8 cellular contexts compared by ENCODE assay signal in genomic region chr5:66144074-66144798, GRCh38. TPM values are rescaled to one million over a fixed set of nuclear protein-coding genes. Genes with fewer than 3 reads are reported as not detected.
DNase-seq lines count a peak whose midpoint lies in the region; ATAC-seq, FAIRE-seq and TF ChIP-seq lines count a peak whose summit lies in the region.

Gene SREK1 (plus strand): TSS chr5:66144300. CDS start chr5:66144377, 77 bp downstream.

- WGBS in H1 (ENCODE audit: extremely low coverage in 1 of 2, insufficient coverage in 1 of 2, insufficient read length in 1 of 2, insufficient replicate concordance in 2 of 2, low coverage in 1 of 2, low lambda C conversion rate in 2 of 2, missing lambda C conversion rate in 1 of 2), 2 experiments = 1% methylated on average over 46 of the region's 83 CpGs; no CpG with 5 or more reads in 1 of the 2 experiments
- under 1% methylated on average over 82 of the region's 83 CpGs for WGBS in mesenchymal stem cell

- H3K79me1 ChIP-seq in H1 (ENCODE audit: low read depth, low read length) (no peaks in the 10 kb centered on the region), mesenchymal stem cell (replicated peaks; ENCODE audit: low read length, poor library complexity, severe bottlenecking) (no peaks in the 10 kb centered on the region)

- H2BK5ac ChIP-seq in H1 (ENCODE audit: low read depth, low read length) (peak within 1 kb of the TSS; percentile 89), mesenchymal stem cell (ENCODE audit: low read depth, low read length, poor library complexity, severe bottlenecking) (peak within 1 kb of the TSS; percentile 95)

- H3K23ac ChIP-seq in H1 (ENCODE audit: insufficient read length) (no peak within 1 kb of the TSS), mesenchymal stem cell (ENCODE audit: low read length in 2 of 2) (peak within 1 kb of the TSS in 1 of 2 experiments; percentile 94)

- no peaks in the 10 kb centered on the region for H4K20me1 ChIP-seq in H1 (replicated peaks in 1 of 2; ENCODE audit: control insufficient read depth in 1 of 2, insufficient read depth in 2 of 2, low read length in 2 of 2)

- H3K4ac ChIP-seq in H1 (replicated peaks; ENCODE audit: insufficient read length, low read depth, low read length) = peak within 1 kb of the TSS; percentile 89
- H3K4ac ChIP-seq in mesenchymal stem cell (ENCODE audit: low read depth in 1 of 2, low read length in 2 of 2) = peak within 1 kb of the TSS; percentile 91 to 96

- peak within 1 kb of the TSS; percentile 97 for H3K4me3 Mint-ChIP-seq in activated CD8-positive, alpha-beta memory T cell treated with anti-CD3 and anti-CD28 coated beads, Interleukin-2, amount 10 ng/mL, durations not matched to agents 7 days and 5 days

- H2AK5ac ChIP-seq in H1 (ENCODE audit: low read depth, low read length) (no peak within 1 kb of the TSS; the same call in 1 of the 2 replicates), mesenchymal stem cell (ENCODE audit: low read length, severe bottlenecking) (peak within 1 kb of the TSS; percentile 30)

- H4K8ac ChIP-seq in H1 (ENCODE audit: extremely low read depth, insufficient read depth, low read length) = peak within 1 kb of the TSS; percentile 98
- H4K8ac ChIP-seq in mesenchymal stem cell (ENCODE audit: low read length) = peak within 1 kb of the TSS; percentile 94

- H3K36me3 Mint-ChIP-seq in activated CD8-positive, alpha-beta memory T cell treated with anti-CD3 and anti-CD28 coated beads, Interleukin-2, amount 10 ng/mL, durations not matched to agents 7 days and 5 days = peaks cover 11% of the 10 kb centered on the region

- H2BK12ac ChIP-seq in H1 (ENCODE audit: low read depth, low read length) = no peak within 1 kb of the TSS
- H2BK12ac ChIP-seq in mesenchymal stem cell (ENCODE audit: low read length in 2 of 2) = peak within 1 kb of the TSS in 1 of 2 experiments; percentile 42

- no peaks in the 10 kb centered on the region for H3K27me3 ChIP-seq in NT2/D1 (ENCODE audit: insufficient read depth, insufficient read length)
- no peaks in the 10 kb centered on the region for H3K27me3 ChIP-seq in H1 (replicated peaks in 1 of 4; ENCODE audit: control insufficient read depth in 3 of 4, extremely low read depth in 1 of 4, insufficient read depth in 3 of 4, low read length in 3 of 4)
- no peaks in the 10 kb centered on the region for H3K27me3 ChIP-seq in mesenchymal stem cell (ENCODE audit: control insufficient read depth in 1 of 2, insufficient read depth in 1 of 2, low read length in 2 of 2)

- DNase-seq in COR-L47 (lab: John Stamatoyannopoulos, UW) = peak; percentile 93
- DNase-seq in HTR-8/SVneo (ENCODE audit: insufficient read length, low spot score) = peak; percentile 93
- peak; percentile 85 for DNase-seq in NT2/D1 (ENCODE audit: low read depth, low spot score)
- peak; percentile 92 for DNase-seq in activated CD8-positive, alpha-beta memory T cell treated with anti-CD3 and anti-CD28 coated beads, Interleukin-2, amount 10 ng/mL, durations not matched to agents 7 days and 5 days
- DNase-seq in H1 (ENCODE audit: low read depth in 1 of 2, low spot score in 2 of 2) = peak; percentile 65 to 91
- peak; percentile 95 for DNase-seq in mesenchymal stem cell
- DNase-seq in stimulated activated CD8-positive, alpha-beta memory T cell treated with anti-CD3 and anti-CD28 coated beads, Interleukin-12 subunit alpha, Interleukin-12 subunit beta, amount 100 ng/mL, for 24 hours (ENCODE audit: extremely low read depth) = peak; percentile 79

- no peak within 1 kb of the TSS for H2BK20ac ChIP-seq in H1 (ENCODE audit: low read length)

- FAIRE-seq in HTR-8/SVneo (lab: Jason Lieb, UNC) (peak; percentile 51), H1 (lab: Jason Lieb, UNC) (no peak)

- peak within 1 kb of the TSS; percentile 81 for H3K4me3 ChIP-seq in NT2/D1 (ENCODE audit: insufficient read length, low read depth)
- peak within 1 kb of the TSS; percentile 72 to 99 (median 96) for H3K4me3 ChIP-seq in H1 (ENCODE audit: extremely low read depth in 1 of 4, insufficient read depth in 2 of 4, low read depth in 3 of 4, low read length in 4 of 4)
- peak within 1 kb of the TSS; percentile 88 to 89 for H3K4me3 ChIP-seq in mesenchymal stem cell (ENCODE audit: insufficient read depth in 1 of 2, low read depth in 1 of 2, low read length in 2 of 2)

- CTCF ChIA-PET in activated CD8-positive, alpha-beta memory T cell treated with anti-CD3 and anti-CD28 coated beads, Interleukin-2, amount 10 ng/mL, durations not matched to agents 7 days and 5 days (lab: Charles Lee) = interaction anchor here (0.9 to 1.5 kb wide), 5 partner anchors 27 to 382 kb away, joined by 3 to 9 read pairs (median 3); no protein-coding TSS in a partner anchor
- CTCF ChIA-PET in H1 (lab: Charles Lee; ENCODE audit: partially characterized antibody) = no interaction called here

- H3K27ac ChIP-seq in H1 (ENCODE audit: low read depth, low read length) (peak within 1 kb of the TSS; percentile 99), mesenchymal stem cell (ENCODE audit: low read length, poor library complexity, severe bottlenecking) (peak within 1 kb of the TSS; percentile 96)

- TF ChIP-seq CTCF in H1 (IDR thresholded peaks at IDR 0.05; ENCODE audit: control extremely low read depth in 1 of 3, insufficient read depth in 1 of 3, low read depth in 1 of 3, low read length in 3 of 3) = no peak

- ATAC-seq in GM21381 (IDR thresholded peaks at IDR 0.05; ENCODE audit: unreplicated experiment) = peak; percentile 87
- peak; percentile 91 for ATAC-seq in activated CD8-positive, alpha-beta memory T cell treated with anti-CD3 and anti-CD28 coated beads, Interleukin-2, amount 10 ng/mL, durations not matched to agents 7 days and 5 days

- H4K5ac ChIP-seq in H1 (ENCODE audit: insufficient read length, low read depth, low read length) = peak within 1 kb of the TSS; percentile 87

- no peak for TF ChIP-seq RAD21 in H1 (IDR thresholded peaks at IDR 0.05 in 1 of 2, conservative IDR thresholded peaks at IDR 0.05 in 1 of 2; ENCODE audit: low read depth in 2 of 2, low read length in 2 of 2)

- no peaks in the 10 kb centered on the region for H3K27me3 Mint-ChIP-seq in activated CD8-positive, alpha-beta memory T cell treated with anti-CD3 and anti-CD28 coated beads, Interleukin-2, amount 10 ng/mL, durations not matched to agents 7 days and 5 days

- peak within 1 kb of the TSS; percentile 97 for H3K56ac ChIP-seq in H1 (replicated peaks; ENCODE audit: insufficient read length, low read depth, low read length)

- H3K18ac ChIP-seq in H1 (ENCODE audit: extremely low read depth, low read length) (peak within 1 kb of the TSS; percentile 95), mesenchymal stem cell (ENCODE audit: low read depth in 1 of 2, low read length in 2 of 2) (peak within 1 kb of the TSS; percentile 96)

- H3K14ac ChIP-seq in H1 (ENCODE audit: insufficient read length) (no peak within 1 kb of the TSS), mesenchymal stem cell (ENCODE audit: low read length in 2 of 2) (peak within 1 kb of the TSS in 1 of 2 experiments; percentile 90)

- H3K36me3 ChIP-seq in NT2/D1 (ENCODE audit: insufficient read depth, insufficient read length, low read length) = no peaks in the 10 kb centered on the region
- H3K36me3 ChIP-seq in H1 (ENCODE audit: control insufficient read depth in 2 of 4, insufficient read depth in 4 of 4, low read length in 3 of 4) = no peaks in the 10 kb centered on the region; a peak in 1 of 8 replicates
- no peaks in the 10 kb centered on the region for H3K36me3 ChIP-seq in mesenchymal stem cell (ENCODE audit: control insufficient read depth in 1 of 2, insufficient read depth in 2 of 2, low read depth in 1 of 2, low read length in 2 of 2)

- H3K9ac ChIP-seq in NT2/D1 (ENCODE audit: insufficient read length, low read depth) = peak within 1 kb of the TSS; percentile 97
- peak within 1 kb of the TSS; percentile 93 to 99 (median 99) for H3K9ac ChIP-seq in H1 (replicated peaks in 1 of 4; ENCODE audit: extremely low read depth in 1 of 4, low read depth in 3 of 4, low read length in 3 of 4)
- H3K9ac ChIP-seq in mesenchymal stem cell (ENCODE audit: low read length) = peak within 1 kb of the TSS; percentile 96

- peak in 1 of 2 experiments; percentile 45; a peak in 1 of 3 replicates for TF ChIP-seq EP300 in H1 (IDR thresholded peaks at IDR 0.05; ENCODE audit: borderline replicate concordance in 1 of 2, low read depth in 2 of 2, low read length in 2 of 2)

- peak within 1 kb of the TSS; percentile 100 for H3K27ac Mint-ChIP-seq in activated CD8-positive, alpha-beta memory T cell treated with anti-CD3 and anti-CD28 coated beads, Interleukin-2, amount 10 ng/mL, durations not matched to agents 7 days and 5 days

- H2BK15ac ChIP-seq in H1 (ENCODE audit: low read length) (0 out of 2 replicates have a peak within 1 kb of the TSS, but pooled peaks have one; percentile 51), mesenchymal stem cell (ENCODE audit: low read depth, poor library complexity, severe bottlenecking) (peak within 1 kb of the TSS; percentile 65)

- no peaks in the 10 kb centered on the region for H3K9me3 Mint-ChIP-seq in activated CD8-positive, alpha-beta memory T cell treated with anti-CD3 and anti-CD28 coated beads, Interleukin-2, amount 10 ng/mL, durations not matched to agents 7 days and 5 days (ENCODE audit: low read depth)

- peak within 1 kb of the TSS; percentile 77 to 98 for H3K4me2 ChIP-seq in H1 (ENCODE audit: insufficient read depth in 1 of 2, low read depth in 2 of 2, low read length in 2 of 2)
- H3K4me2 ChIP-seq in mesenchymal stem cell (ENCODE audit: low read length, poor library complexity, severe bottlenecking) = peak within 1 kb of the TSS; percentile 64

- H2BK120ac ChIP-seq in H1 (replicated peaks; ENCODE audit: low read depth, low read length) (peak within 1 kb of the TSS; percentile 51), mesenchymal stem cell (ENCODE audit: low read depth, low read length) (peak within 1 kb of the TSS; percentile 66)

- no peaks in the 10 kb centered on the region for H3K9me3 ChIP-seq in NT2/D1 (ENCODE audit: insufficient read depth, low read length)
- H3K9me3 ChIP-seq in H1 (ENCODE audit: insufficient read depth in 2 of 2, low read depth in 1 of 2, low read length in 1 of 2) = no peaks in the 10 kb centered on the region
- H3K9me3 ChIP-seq in mesenchymal stem cell (ENCODE audit: control insufficient read depth, low read length) = no peaks in the 10 kb centered on the region

- H2AFZ ChIP-seq in H1 (ENCODE audit: low read length) (peak within 1 kb of the TSS; percentile 91), mesenchymal stem cell (ENCODE audit: low read depth, low read length) (peak within 1 kb of the TSS; percentile 85)

- H4K91ac ChIP-seq in H1 (replicated peaks; ENCODE audit: insufficient read length, low read length) (peak within 1 kb of the TSS; percentile 90), mesenchymal stem cell (ENCODE audit: low read length) (peak within 1 kb of the TSS; percentile 64)

- H3K4me1 ChIP-seq in NT2/D1 (ENCODE audit: insufficient read depth, insufficient read length) (no peaks in the 10 kb centered on the region), H1 (replicated peaks in 1 of 4; ENCODE audit: control insufficient read depth in 3 of 4, insufficient read depth in 4 of 4, low read length in 3 of 4) (peaks cover 0 to 5% (median 2%) of the 10 kb centered on the region in 4 experiments; a peak in 5 of 7 replicates), mesenchymal stem cell (ENCODE audit: control insufficient read depth, insufficient read depth, low read depth, low read length) (no peaks in the 10 kb centered on the region)

- peak; percentile 95 to 96 for TF ChIP-seq POLR2A in H1 (IDR thresholded peaks at IDR 0.05; ENCODE audit: control extremely low read depth in 1 of 2, low read depth in 2 of 2, low read length in 2 of 2)

- POLR2A ChIA-PET in H1 (lab: Charles Lee; ENCODE audit: partially characterized antibody) = interaction anchor here (0.5 to 2.0 kb wide), 16 partner anchors 9 to 581 kb away, joined by 3 to 7 read pairs (median 4); partner anchors contain the start of genes CENPK, ERBIN, NLN and PPWD1

- H3K23me2 ChIP-seq in H1 (ENCODE audit: low read depth, low read length) = peaks cover 4% of the 10 kb centered on the region

- peaks cover 5 to 45% of the 10 kb centered on the region in 2 experiments for H3K79me2 ChIP-seq in H1 (ENCODE audit: control insufficient read depth in 1 of 2, insufficient read depth in 2 of 2, low read length in 2 of 2)

- H3K4me1 Mint-ChIP-seq in activated CD8-positive, alpha-beta memory T cell treated with anti-CD3 and anti-CD28 coated beads, Interleukin-2, amount 10 ng/mL, durations not matched to agents 7 days and 5 days = peaks cover 31% of the 10 kb centered on the region

RNA-seq across cellular contexts. Expression of gene SREK1, which starts in this region (rescaled TPM):
- 10 to 100 TPM; 61.4 to 61.7 TPM for total RNA-seq in activated CD8-positive, alpha-beta memory T cell treated with anti-CD3 and anti-CD28 coated beads, Interleukin-2, amount 10 ng/mL, durations not matched to agents 7 days and 5 days
- 37.0 and 40.4 TPM in 2 replicates for total RNA-seq in H1 (2021; fragmentation: NEBNext Ultra II Directional; extraction: Animal tissue kit (Norgen Biotek cat#: 25700))
- polyA plus RNA-seq in H1 (2011; rRNA removed) = 10.6 and 14.7 TPM in 2 replicates
- 15.7 TPM for polyA plus RNA-seq in H1 (2011; cell fraction: cytosol; rRNA removed)
- polyA plus RNA-seq in H1 (2011; cell fraction: nucleus; rRNA removed) = 50.7 TPM
- 23.6 to 39.8 TPM (median 26.9 TPM) in 4 replicates for polyA plus RNA-seq in H1 (2012, experiment 1 of 2)
- 1.6 TPM for polyA plus RNA-seq in H1 (2012, experiment 2 of 2)
- polyA plus RNA-seq in H1 (2013, experiment 1 of 2) = 41.8 TPM
- 37.6 TPM for polyA plus RNA-seq in H1 (2013, experiment 2 of 2)
- polyA minus RNA-seq in H1 (2011; rRNA and poly(A)+ RNA removed) = 50.0 and 59.6 TPM in 2 replicates
- polyA minus RNA-seq in H1 (2011; cell fraction: cytosol; rRNA and poly(A)+ RNA removed) = 32.8 TPM
- polyA minus RNA-seq in H1 (2011; cell fraction: nucleus; rRNA and poly(A)+ RNA removed) = 145 TPM
- polyA plus RNA-seq in mesenchymal stem cell (2013, experiment 1 of 2) = 45.0 TPM
- 43.8 TPM for polyA plus RNA-seq in mesenchymal stem cell (2013, experiment 2 of 2)

Comparison
In these comparisons a context has a peak if more than half of its experiments do, and no peak if none do; other contexts are left out.
1. Peak in every context shown above with its lines: DNase-seq, ATAC-seq, H3K4me3 ChIP-seq and H3K27ac ChIP-seq.